Comparison of ENCODE assay signal across 1 cellular context in the genomic region with DNA sequence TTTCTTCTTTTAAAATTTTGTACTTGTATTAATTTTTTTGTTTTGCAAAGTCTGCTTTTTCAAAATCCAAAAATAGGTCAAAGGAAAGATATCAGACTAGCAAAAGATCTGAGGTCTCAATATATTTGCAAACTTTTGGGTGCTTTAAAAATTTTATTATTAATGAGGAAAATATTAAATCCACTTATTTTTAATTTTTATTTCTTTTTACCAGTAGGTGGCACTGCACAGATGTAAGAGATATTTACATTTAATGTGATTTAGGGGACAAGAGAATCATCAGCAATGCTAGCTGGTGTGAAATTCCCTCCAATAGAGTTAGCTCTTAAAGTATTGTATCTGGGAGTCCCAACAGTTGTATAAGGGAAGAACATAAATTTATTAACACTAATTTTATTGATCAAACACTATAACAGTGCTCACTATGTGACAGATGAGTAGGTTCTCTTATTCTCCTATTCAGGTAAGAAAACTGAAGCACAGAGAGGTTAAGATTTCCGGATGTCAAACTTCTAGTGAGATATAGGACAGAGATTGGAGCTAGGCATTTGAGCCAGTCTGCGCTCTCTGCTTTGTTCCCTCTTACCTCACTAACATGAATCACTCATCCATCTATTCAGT.
TF ChIP-seq lines count a peak whose summit lies in the region.

No MANE protein-coding gene starts in this region.

TF ChIP-seq in GM23338, 12 proteins besides CTCF, POLR2A, EP300 and RAD21 (continued from another document):
- TF ChIP-seq ZNF462 (CRISPR knock-in tag; IDR thresholded peaks at IDR 0.05) (no peak), EZH2 (IDR thresholded peaks at IDR 0.05; ENCODE audit: low read depth, unreplicated experiment) (no peak), EZH2phosphoT487 (IDR thresholded peaks at IDR 0.05; ENCODE audit: unreplicated experiment) (no peak)
